Comparison of ENCODE assay signal across 11 cellular contexts in the genomic region with DNA sequence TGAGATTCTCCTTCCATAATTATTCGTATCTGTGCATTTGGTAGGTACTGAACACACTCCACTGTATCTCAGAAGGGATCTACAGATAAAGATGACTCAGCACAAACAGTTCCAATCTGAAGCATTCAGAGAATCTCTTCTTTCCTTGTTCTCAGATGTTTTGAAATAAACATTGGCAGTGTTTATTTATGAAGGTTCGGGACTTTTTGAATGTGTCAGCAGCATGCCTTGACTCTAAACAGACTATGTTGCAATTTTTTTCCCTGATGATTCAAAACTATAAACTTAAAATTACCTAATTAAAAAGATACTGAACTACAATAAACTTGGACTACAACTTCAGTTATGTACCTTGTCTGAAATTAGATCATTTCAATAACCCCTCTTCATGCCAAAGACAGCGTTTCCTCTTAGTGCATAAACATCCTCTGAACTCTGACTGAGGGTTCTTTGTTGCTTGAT.
A peak's percentile ranks its signal among the peaks of the same experiment; 100 is the strongest.
DNase-seq lines count a peak whose midpoint lies in the region; ATAC-seq and TF ChIP-seq lines count a peak whose summit lies in the region.
"Had no signal": no experiment of that assay in that cellular context is flagged by ENCODE, and none has a peak within 500 bp of the region (broad histone marks: within the 10 kb centered on the region; RNA-seq: fewer than 3 reads in every experiment).

No MANE protein-coding gene starts in this region.

- in situ Hi-C loops in gastrocnemius medialis (cut with MboI; ENCODE audit: low sequenced_read_pairs in 4 of 4) = no loop called here

- no peak overlapping the region for H3K4me3 Mint-ChIP-seq in T-helper 1 cell treated with Interleukin-12 subunit alpha and Interleukin-12 subunit beta and Interleukin-4 antibody, amounts not matched to agents 30 μg/mL and 1 μg/mL, for 36 hours
- H3K4me3 Mint-ChIP-seq: nephron progenitor cell had no signal

- peak overlapping the region; percentile 50 for H3K27ac Mint-ChIP-seq in T-helper 1 cell treated with Interleukin-12 subunit alpha and Interleukin-12 subunit beta and Interleukin-4 antibody, amounts not matched to agents 30 μg/mL and 1 μg/mL, for 36 hours
- H3K27ac Mint-ChIP-seq: nephron progenitor cell had no signal

- peaks cover 2 to 23% of the 10 kb centered on the region in 2 donors for H3K4me1 ChIP-seq in gastrocnemius medialis

- H3K27me3 Mint-ChIP-seq in T-helper 1 cell treated with Interleukin-12 subunit alpha and Interleukin-12 subunit beta and Interleukin-4 antibody, amounts not matched to agents 30 μg/mL and 1 μg/mL, for 36 hours (ENCODE audit: low read depth) = no peaks in the 10 kb centered on the region

- DNase-seq in GM04503 (ENCODE audit: low read depth) (peak; percentile 93), foreskin fibroblast (peak; percentile 81 to 85), gastrocnemius medialis (no peak), DMS153 treated with DMSO at 0.1 percent for 48 hours (lab: John Stamatoyannopoulos, UW; ENCODE audit: unreplicated experiment) (no peak), AML-193 (lab: John Stamatoyannopoulos, UW) (no peak), nucleus accumbens (lab: John Stamatoyannopoulos, UW) (no peak), NCI-H1930 (lab: John Stamatoyannopoulos, UW) (no peak)
- DNase-seq: NCI-H187 treated with DMSO at 0.1 percent for 48 hours, nephron progenitor cell, WERI-Rb-1 had no signal

- H3K9me3 ChIP-seq in gastrocnemius medialis = no peaks in the 10 kb centered on the region

- intact Hi-C loops in gastrocnemius medialis (cut with DNase I; ENCODE audit: low total_unique reads) = loop anchor here (10.0 kb wide), 2 partner anchors 615 to 765 kb away; a partner anchor contains a TSS

- H3K36me3 ChIP-seq in gastrocnemius medialis = no peaks in the 10 kb centered on the region
- H3K36me3 ChIP-seq: WERI-Rb-1 had no signal

- H3K4me3 ChIP-seq in foreskin fibroblast (ENCODE audit: low read depth in 1 of 2, low read length in 2 of 2) (no peak overlapping the region), gastrocnemius medialis (no peak overlapping the region)

- peaks cover 4% of the 10 kb centered on the region for H3K9me3 Mint-ChIP-seq in T-helper 1 cell treated with Interleukin-12 subunit alpha and Interleukin-12 subunit beta and Interleukin-4 antibody, amounts not matched to agents 30 μg/mL and 1 μg/mL, for 36 hours

- H3K27me3 ChIP-seq in gastrocnemius medialis = no peaks in the 10 kb centered on the region

- peak overlapping the region in 2 of 4 donors; percentile 24 to 41 for H3K27ac ChIP-seq in gastrocnemius medialis
- H3K27ac ChIP-seq: WERI-Rb-1 had no signal

- peak; percentile 71 to 77 for ATAC-seq in gastrocnemius medialis

- H3K36me3 Mint-ChIP-seq in T-helper 1 cell treated with Interleukin-12 subunit alpha and Interleukin-12 subunit beta and Interleukin-4 antibody, amounts not matched to agents 30 μg/mL and 1 μg/mL, for 36 hours (ENCODE audit: low read depth) = no peaks in the 10 kb centered on the region

- no peak for TF ChIP-seq POLR2A in gastrocnemius medialis (IDR thresholded peaks at IDR 0.05)

- H3K4me1 Mint-ChIP-seq in T-helper 1 cell treated with Interleukin-12 subunit alpha and Interleukin-12 subunit beta and Interleukin-4 antibody, amounts not matched to agents 30 μg/mL and 1 μg/mL, for 36 hours (ENCODE audit: low read depth) = peaks cover 6% of the 10 kb centered on the region

- TF ChIP-seq CTCF in foreskin fibroblast (IDR thresholded peaks at IDR 0.05; ENCODE audit: low read depth, low read length) (no peak), gastrocnemius medialis (IDR thresholded peaks at IDR 0.05 in 4 of 5, conservative IDR thresholded peaks at IDR 0.05 in 1 of 5) (no peak)

Comparison
In these comparisons a context has a peak if more than half of its experiments do, and no peak if none do; other contexts are left out.
1. DNase-seq: peak in GM04503 (single experiment) and foreskin fibroblast (2 of 2); none in gastrocnemius medialis (0 of 2), DMS153 treated with DMSO at 0.1 percent for 48 hours (single experiment), AML-193 (0 of 2), nucleus accumbens (0 of 56) and NCI-H1930 (0 of 2).